In genomic region chr2:237695201-237695780, GRCh38 we compare ENCODE assay signal across 8 cellular contexts.
DNase-seq lines count a peak whose midpoint lies in the region; ATAC-seq and TF ChIP-seq lines count a peak whose summit lies in the region.

No MANE protein-coding gene starts in this region.

- H3K27ac ChIP-seq in left ventricle myocardium inferior (replicated peaks) (peak overlapping the region; percentile 94), PC-3 (ENCODE audit: low read length) (peak overlapping the region; percentile 91)
- H3K27ac ChIP-seq in naive thymus-derived CD4-positive, alpha-beta T cell (ENCODE audit: low read depth, low read length), result peak overlapping the region; percentile 96

- H3K27me3 Mint-ChIP-seq in chondrocyte (ENCODE audit: low read depth), result no peaks in the 10 kb centered on the region
- H3K27me3 Mint-ChIP-seq in naive thymus-derived CD4-positive, alpha-beta T cell, result no peaks in the 10 kb centered on the region

- TF ChIP-seq CTCF in left ventricle myocardium inferior (IDR thresholded peaks at IDR 0.05; ENCODE audit: borderline replicate concordance), result no peak
- TF ChIP-seq CTCF in PC-3 (conservative IDR thresholded peaks at IDR 0.05; ENCODE audit: low read depth, low read length), result no peak
- TF ChIP-seq CTCF in chondrocyte (IDR thresholded peaks at IDR 0.05), result no peak

- H3F3A ChIP-seq in PC-3 (ENCODE audit: low read length, unreplicated experiment), result peaks cover 10% of the 10 kb centered on the region

- H3K9me3 Mint-ChIP-seq in chondrocyte (ENCODE audit: low read depth), result no peaks in the 10 kb centered on the region
- H3K9me3 Mint-ChIP-seq in naive thymus-derived CD4-positive, alpha-beta T cell, result no peaks in the 10 kb centered on the region

- H3K36me3 ChIP-seq in left ventricle myocardium inferior (no peaks in the 10 kb centered on the region), PC-3 (ENCODE audit: low read depth, low read length) (no peaks in the 10 kb centered on the region)
- H3K36me3 ChIP-seq in naive thymus-derived CD4-positive, alpha-beta T cell (ENCODE audit: control insufficient read depth in 2 of 3, insufficient read depth in 3 of 3, low read length in 3 of 3), result peaks cover 0 to 9% (median 0%) of the 10 kb centered on the region in 3 experiments

- intact Hi-C loops in left ventricle myocardium inferior (cut with micrococcal nuclease), result loop anchor here (5.0 kb wide), 1 partner anchor 37 kb away; no protein-coding TSS in a partner anchor
- intact Hi-C loops in left cardiac atrium (cut with DNase I), result loop anchor here in 1 of 2 donors (5.0 kb wide), 1 partner anchor 37 kb away; no protein-coding TSS in a partner anchor
- intact Hi-C loops in PC-3 (cut with micrococcal nuclease), result loop anchor here (1.0 to 10.0 kb wide), 2 partner anchors 22 to 160 kb away; partner anchors contain the start of gene RAMP1
- intact Hi-C loops in naive thymus-derived CD4-positive, alpha-beta T cell (cut with micrococcal nuclease), result loop anchor here (1.0 to 10.0 kb wide), 6 partner anchors 8 to 1150 kb away; partner anchors contain the start of gene UBE2F (in 1 of the 2)

- H4K20me1 ChIP-seq in PC-3 (ENCODE audit: low read length), result peaks cover 61% of the 10 kb centered on the region

- H2AFZ ChIP-seq in PC-3 (ENCODE audit: low read length), result no peak overlapping the region

- H3K4me3 Mint-ChIP-seq in chondrocyte (ENCODE audit: unreplicated experiment), result peak overlapping the region; percentile 52
- H3K4me3 Mint-ChIP-seq in naive thymus-derived CD4-positive, alpha-beta T cell, result peak overlapping the region; percentile 86 to 98 (median 92)

- no peak overlapping the region for H3K9ac ChIP-seq in PC-3 (ENCODE audit: low read length)

- BruUV-seq in PC-3 (replicated peaks; lab: Mats Ljungman, UMichigan), result no TSS peak

- H3K4me1 ChIP-seq in left ventricle myocardium inferior, result peaks cover 95% of the 10 kb centered on the region
- peaks cover 39% of the 10 kb centered on the region for H3K4me1 ChIP-seq in PC-3 (ENCODE audit: insufficient read depth, low read length)
- H3K4me1 ChIP-seq in naive thymus-derived CD4-positive, alpha-beta T cell (ENCODE audit: control insufficient read depth in 2 of 2, insufficient read depth in 2 of 2, low read length in 2 of 2), result peaks cover 60 to 67% of the 10 kb centered on the region in 2 donors

- DNase-seq in left ventricle myocardium inferior (no peak), left cardiac atrium (no peak), PC-3 (peak; percentile 94), chondrocyte (ENCODE audit: low spot score) (no peak), HK-2 (ENCODE audit: unreplicated experiment) (no peak)
- DNase-seq in naive thymus-derived CD4-positive, alpha-beta T cell, result peak in 8 of 9 donors; percentile 26 to 72 (median 66)

- CTCF ChIA-PET in PC-3 (lab: Charles Lee), result no interaction called here
- CTCF ChIA-PET in naive thymus-derived CD4-positive, alpha-beta T cell (lab: Charles Lee), result interaction anchor here (6.5 to 11.8 kb wide), 2 partner anchors 20 to 49 kb away, joined by 43 to 111 read pairs; no protein-coding TSS in a partner anchor

- no peak for ATAC-seq in left cardiac atrium
- ATAC-seq in PC-3, result peak; percentile 31
- ATAC-seq in naive thymus-derived CD4-positive, alpha-beta T cell, result peak; percentile 11
- ATAC-seq in GM19328 (IDR thresholded peaks at IDR 0.05; ENCODE audit: unreplicated experiment), result no peak
- ATAC-seq in HG03342 (IDR thresholded peaks at IDR 0.05; ENCODE audit: unreplicated experiment), result no peak

- no peaks in the 10 kb centered on the region for H3K9me2 ChIP-seq in PC-3 (replicated peaks; ENCODE audit: low read length)

- POLR2A ChIA-PET in PC-3 (lab: Charles Lee; ENCODE audit: unreplicated experiment), result interaction anchor here (0.6 to 0.7 kb wide), 2 partner anchors 18 to 37 kb away, joined by 3 to 4 read pairs; no protein-coding TSS in a partner anchor
- POLR2A ChIA-PET in naive thymus-derived CD4-positive, alpha-beta T cell (lab: Charles Lee), result interaction anchor here (3.2 to 12.7 kb wide), 3 partner anchors 8 to 17 kb away, joined by 16 to 349 read pairs (median 85); no protein-coding TSS in a partner anchor

- H3K4me3 ChIP-seq in left ventricle myocardium inferior (peak overlapping the region; percentile 94), PC-3 (ENCODE audit: low read length) (peak overlapping the region; percentile 94)
- peak overlapping the region; percentile 82 for H3K4me3 ChIP-seq in naive thymus-derived CD4-positive, alpha-beta T cell (ENCODE audit: low read length)

- H3K27me3 ChIP-seq in left ventricle myocardium inferior (ENCODE audit: low read depth) (no peaks in the 10 kb centered on the region), PC-3 (ENCODE audit: low read length) (no peaks in the 10 kb centered on the region)
- no peaks in the 10 kb centered on the region for H3K27me3 ChIP-seq in naive thymus-derived CD4-positive, alpha-beta T cell (ENCODE audit: control insufficient read depth in 2 of 2, insufficient read depth in 2 of 2, low read length in 2 of 2)

- peaks cover 78% of the 10 kb centered on the region for H3K4me1 Mint-ChIP-seq in chondrocyte (ENCODE audit: low read depth)
- H3K4me1 Mint-ChIP-seq in naive thymus-derived CD4-positive, alpha-beta T cell, result peaks cover 64 to 86% (median 75%) of the 10 kb centered on the region in 7 donors

- H3K36me3 Mint-ChIP-seq in chondrocyte (ENCODE audit: low read depth), result no peaks in the 10 kb centered on the region
- peaks cover 0 to 23% (median 0%) of the 10 kb centered on the region in 5 donors for H3K36me3 Mint-ChIP-seq in naive thymus-derived CD4-positive, alpha-beta T cell

- peaks cover 86% of the 10 kb centered on the region for H3K79me2 ChIP-seq in PC-3 (ENCODE audit: low read length)

- H3K9me3 ChIP-seq in left ventricle myocardium inferior (replicated peaks) (no peaks in the 10 kb centered on the region), PC-3 (ENCODE audit: low read length) (no peaks in the 10 kb centered on the region)
- no peaks in the 10 kb centered on the region for H3K9me3 ChIP-seq in naive thymus-derived CD4-positive, alpha-beta T cell (ENCODE audit: control insufficient read depth in 2 of 3, low read length in 3 of 3)

- peak overlapping the region; percentile 94 for H3K27ac Mint-ChIP-seq in chondrocyte (ENCODE audit: unreplicated experiment)
- peak overlapping the region; percentile 89 to 98 (median 94) for H3K27ac Mint-ChIP-seq in naive thymus-derived CD4-positive, alpha-beta T cell

- H3K4me2 ChIP-seq in PC-3 (ENCODE audit: low read length), result peak overlapping the region; percentile 93

Comparison
In these comparisons a context has a peak if more than half of its experiments do, and no peak if none do; other contexts are left out.
1. DNase-seq: peak in PC-3 (single experiment) and naive thymus-derived CD4-positive, alpha-beta T cell (8 of 9); none in left ventricle myocardium inferior (single experiment), left cardiac atrium (single experiment), chondrocyte (single experiment) and HK-2 (single experiment).
2. ATAC-seq: peak in PC-3 (single experiment) and naive thymus-derived CD4-positive, alpha-beta T cell (single experiment); none in left cardiac atrium (0 of 2), GM19328 (single experiment) and HG03342 (single experiment).
3. Peak in every context shown above with its lines, with median percentiles within 50 percentile points of each other: H3K27ac ChIP-seq and H3K4me3 ChIP-seq.